In the genomic region with DNA sequence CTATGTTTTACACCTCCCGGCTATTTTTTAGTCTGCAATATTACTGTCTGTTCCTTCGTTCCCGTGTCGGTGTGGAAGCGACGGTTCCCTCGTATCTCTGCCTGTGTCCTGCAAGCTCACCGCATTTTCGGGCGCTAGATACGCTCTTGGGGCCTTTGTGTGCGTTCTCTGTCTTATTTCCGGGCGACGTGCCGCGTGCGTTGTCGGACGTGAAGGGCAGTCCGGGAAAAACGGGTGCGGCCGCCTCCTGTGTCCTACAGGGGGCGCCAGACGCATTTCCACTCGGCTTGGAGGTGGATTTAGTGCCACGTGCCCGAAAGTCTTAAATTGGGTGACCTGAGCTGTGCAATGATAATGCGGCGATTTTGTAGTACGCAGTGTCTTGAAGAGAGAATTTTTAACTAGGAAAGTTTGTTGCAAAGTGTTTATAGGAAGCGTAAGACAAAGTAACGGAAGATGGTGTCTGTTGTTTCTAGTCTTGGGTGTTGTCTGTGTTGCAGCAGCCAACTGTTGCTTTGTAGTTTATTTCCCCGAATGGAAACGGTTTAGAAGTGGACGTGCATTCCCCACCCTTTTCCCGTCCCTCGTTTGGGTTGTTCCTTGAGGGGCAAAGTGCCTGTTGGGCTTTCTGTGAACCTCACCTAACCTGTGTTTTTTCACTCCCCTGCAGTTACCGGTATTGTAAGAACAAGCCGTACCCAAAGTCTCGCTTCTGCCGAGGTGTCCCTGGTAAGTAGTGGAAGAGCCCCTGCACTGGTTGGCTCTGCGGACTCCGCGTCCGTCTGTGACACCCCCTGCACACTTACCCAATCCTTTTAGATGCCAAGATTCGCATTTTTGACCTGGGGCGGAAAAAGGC, we compare ENCODE assay signal across 8 cellular contexts. TPM values are rescaled to one million over a fixed set of nuclear protein-coding genes. Genes with fewer than 3 reads are reported as not detected.
A peak's percentile ranks its signal among the peaks of the same experiment; 100 is the strongest.
DNase-seq lines count a peak whose midpoint lies in the region; ATAC-seq and TF ChIP-seq lines count a peak whose summit lies in the region.

No MANE protein-coding gene starts in this region.

- H3K27me3 Mint-ChIP-seq in CD8-positive, alpha-beta memory T cell = peaks cover 0 to 20% of the 10 kb centered on the region in 2 donors
- peaks cover 32 to 34% (median 32%) of the 10 kb centered on the region in 3 donors for H3K27me3 Mint-ChIP-seq in immature natural killer cell (ENCODE audit: low read depth in 3 of 3)

- H3K9me3 ChIP-seq in CD8-positive, alpha-beta memory T cell (ENCODE audit: low read length) = no peaks in the 10 kb centered on the region
- H3K9me3 ChIP-seq in HCT116 (ENCODE audit: control insufficient read depth in 1 of 2, insufficient read depth in 1 of 2, low read depth in 1 of 2, low read length in 2 of 2) (no peaks in the 10 kb centered on the region), breast epithelium (no peaks in the 10 kb centered on the region)

- H3K4me3 ChIP-seq in CD8-positive, alpha-beta memory T cell (ENCODE audit: low read length) = peak overlapping the region; percentile 89
- H3K4me3 ChIP-seq in HCT116 (replicated peaks in 1 of 2; ENCODE audit: low read depth in 1 of 2, low read length in 2 of 2) (peak overlapping the region; percentile 84), WI38 (ENCODE audit: low read depth, low read length) (peak overlapping the region; percentile 82), breast epithelium (peak overlapping the region; percentile 69 to 84 (median 72)), skin epidermis (peak overlapping the region; percentile 55 to 75 (median 61))

- H3K79me2 ChIP-seq in HCT116 (ENCODE audit: insufficient read depth, low read length) = peaks cover 19% of the 10 kb centered on the region

- TF ChIP-seq CTCF in HCT116 (IDR thresholded peaks at IDR 0.05 in 2 of 3, conservative IDR thresholded peaks at IDR 0.05 in 1 of 3; ENCODE audit: borderline replicate concordance in 1 of 3, insufficient read depth in 1 of 3, low read depth in 2 of 3, low read length in 2 of 3) (peak in 2 of 3 experiments; percentile 61 to 64; a peak in 4 of 6 replicates), WI38 (IDR thresholded peaks at IDR 0.05; ENCODE audit: low read depth, low read length) (peak; percentile 65), breast epithelium (IDR thresholded peaks at IDR 0.05) (peak; percentile 67 to 81 (median 71))

- H3K27ac ChIP-seq in CD8-positive, alpha-beta memory T cell (ENCODE audit: low read depth, low read length) = peak overlapping the region; percentile 98
- H3K27ac ChIP-seq in HCT116 (ENCODE audit: low read depth, low read length) (peak overlapping the region; percentile 92), breast epithelium (peak overlapping the region; percentile 96 to 97), skin epidermis (peak overlapping the region; percentile 67 to 99 (median 97))

- peaks cover 14% of the 10 kb centered on the region for H3K4me1 ChIP-seq in CD8-positive, alpha-beta memory T cell (ENCODE audit: insufficient read depth, low read length)
- peaks cover 0 to 23% of the 10 kb centered on the region in 2 experiments; a peak in 2 of 4 replicates for H3K4me1 ChIP-seq in HCT116 (ENCODE audit: control insufficient read depth in 1 of 2, insufficient read depth in 2 of 2, low read length in 2 of 2)
- no peaks in the 10 kb centered on the region for H3K4me1 ChIP-seq in breast epithelium

- no peak overlapping the region for H2AFZ ChIP-seq in HCT116 (ENCODE audit: low read depth, low read length, poor library complexity, severe bottlenecking)

- peaks cover 22% of the 10 kb centered on the region for H3K36me3 ChIP-seq in CD8-positive, alpha-beta memory T cell (ENCODE audit: insufficient read depth, low read length)
- H3K36me3 ChIP-seq in HCT116 (ENCODE audit: control insufficient read depth in 1 of 2, insufficient read depth in 2 of 2, low read length in 2 of 2) (peaks cover 0 to 27% of the 10 kb centered on the region in 2 experiments; a peak in 1 of 4 replicates), breast epithelium (no peaks in the 10 kb centered on the region)

- intact Hi-C loops in HCT116 (cut with micrococcal nuclease) = loop anchor here (10.0 kb wide), 1 partner anchor 424 kb away; a partner anchor contains a TSS
- intact Hi-C loops in breast epithelium (cut with DNase I; ENCODE audit: low total_unique reads) = no loop called here

- DNase-seq in CD8-positive, alpha-beta memory T cell = peak; percentile 67 to 88 (median 77)
- DNase-seq in HCT116 (ENCODE audit: low read depth, low spot score) (no peak), NCI-H2107 (lab: John Stamatoyannopoulos, UW) (peak; percentile 89), breast epithelium (ENCODE audit: low spot score in 2 of 2) (peak; percentile 82 to 86), immature natural killer cell (peak; percentile 78 to 84 (median 83))

- CTCF ChIA-PET in CD8-positive, alpha-beta memory T cell (lab: Charles Lee) = interaction anchor here (0.7 to 2.8 kb wide), 14 partner anchors 9 to 139 kb away, joined by 3 to 12 read pairs (median 4); a partner anchor contains a TSS
- CTCF ChIA-PET in HCT116 (lab: Charles Lee) = interaction anchor here (1.2 kb wide), 1 partner anchor 26 kb away, joined by 6 read pairs; no protein-coding TSS in a partner anchor

- peaks cover 11 to 44% (median 11%) of the 10 kb centered on the region in 3 donors for H3K36me3 Mint-ChIP-seq in CD8-positive, alpha-beta memory T cell
- H3K36me3 Mint-ChIP-seq in immature natural killer cell = peaks cover 8 to 28% (median 13%) of the 10 kb centered on the region in 3 donors

- peak overlapping the region; percentile 85 for H3K4me2 ChIP-seq in HCT116 (ENCODE audit: low read length)

- POLR2A ChIA-PET in CD8-positive, alpha-beta memory T cell (lab: Charles Lee) = interaction anchor here (0.6 to 2.9 kb wide), 14 partner anchors 11 to 428 kb away, joined by 3 to 20 read pairs (median 6); a partner anchor contains a TSS
- POLR2A ChIA-PET in HCT116 (lab: Charles Lee) = interaction anchor here (1.0 to 2.8 kb wide), 9 partner anchors 10 to 92 kb away, joined by 3 to 13 read pairs (median 9); a partner anchor contains a TSS

- peak overlapping the region; percentile 97 for H3K9ac ChIP-seq in HCT116 (ENCODE audit: low read length)

- peak overlapping the region; percentile 92 to 100 (median 99) for H3K27ac Mint-ChIP-seq in CD8-positive, alpha-beta memory T cell
- peak overlapping the region; percentile 97 to 100 (median 99) for H3K27ac Mint-ChIP-seq in immature natural killer cell

- RAD21 ChIA-PET in HCT116 (lab: Charles Lee; ENCODE audit: low non-redundant PET in 1 of 2, low total read pairs in 2 of 2, uncharacterized antibody in 2 of 2, unreplicated experiment in 2 of 2) = no interaction called here

- peaks cover 19 to 33% (median 23%) of the 10 kb centered on the region in 3 donors for H3K4me1 Mint-ChIP-seq in CD8-positive, alpha-beta memory T cell
- peaks cover 15 to 24% of the 10 kb centered on the region in 2 donors for H3K4me1 Mint-ChIP-seq in immature natural killer cell

- H3K27me3 ChIP-seq in CD8-positive, alpha-beta memory T cell (ENCODE audit: insufficient read depth, low read length, poor library complexity, severe bottlenecking) = no peaks in the 10 kb centered on the region
- H3K27me3 ChIP-seq in HCT116 (ENCODE audit: insufficient read depth, low read length) (no peaks in the 10 kb centered on the region), breast epithelium (peaks cover 0 to 13% of the 10 kb centered on the region in 2 donors)

- TF ChIP-seq POLR2A in HCT116 (IDR thresholded peaks at IDR 0.05; ENCODE audit: borderline replicate concordance, extremely low read depth, insufficient read depth, insufficient read length) (no peak), breast epithelium (IDR thresholded peaks at IDR 0.05) (no peak)

- BruUV-seq in HCT116 (replicated peaks; lab: Mats Ljungman, UMichigan) = TSS peak; percentile 81

- no peaks in the 10 kb centered on the region for H4K20me1 ChIP-seq in HCT116 (ENCODE audit: insufficient read depth)

- ATAC-seq in HCT116 = peak; percentile 5; the same call in 1 of the 2 replicates
- no peak for ATAC-seq in HG02763 (IDR thresholded peaks at IDR 0.05; ENCODE audit: unreplicated experiment)

- peak overlapping the region; percentile 90 to 99 (median 97) for H3K4me3 Mint-ChIP-seq in CD8-positive, alpha-beta memory T cell
- H3K4me3 Mint-ChIP-seq in immature natural killer cell = peak overlapping the region; percentile 95 to 99 (median 98)

- TF ChIP-seq RAD21 in HCT116 (IDR thresholded peaks at IDR 0.05; ENCODE audit: low read depth) = no peak

- no peaks in the 10 kb centered on the region for H3K9me2 ChIP-seq in HCT116 (ENCODE audit: insufficient read depth)

- H3K9me3 Mint-ChIP-seq in CD8-positive, alpha-beta memory T cell = no peaks in the 10 kb centered on the region
- H3K9me3 Mint-ChIP-seq in immature natural killer cell = no peaks in the 10 kb centered on the region

TF ChIP-seq in HCT116, 20 proteins besides CTCF, POLR2A, EP300 and RAD21 (continues in another document):
- TF ChIP-seq EZH2phosphoT487 (IDR thresholded peaks at IDR 0.05; ENCODE audit: borderline replicate concordance) (no peak), ELF1 (IDR thresholded peaks at IDR 0.05; ENCODE audit: borderline replicate concordance, low read depth) (no peak)

RNA-seq across cellular contexts. Expression of a gene that starts 0.7 kb away (rescaled TPM):
- total RNA-seq in CD8-positive, alpha-beta memory T cell = 1,000 to 10,000 TPM; 3,198 to 3,218 TPM
- polyA plus RNA-seq in CD8-positive, alpha-beta memory T cell = 4,855 TPM
- 3,069 TPM for total RNA-seq in HCT116 (2021; ENCODE audit: unreplicated experiment)
- 5,638 and 6,597 TPM in 2 replicates for polyA plus RNA-seq in HCT116 (2012)
- 1,000 to 10,000 TPM; 8,496 to 9,265 (median 8,695) TPM for total RNA-seq in breast epithelium
- 1,000 to 10,000 TPM; 2,085 to 3,021 (median 2,819) TPM for polyA plus RNA-seq in immature natural killer cell

RNA-seq across cellular contexts. Expression of a gene that starts 10.2 kb away (rescaled TPM):
- 10 to 100 TPM in 1 of 2 experiments, 1 to 10 TPM in 1; 9.8 to 10.1 TPM for total RNA-seq in CD8-positive, alpha-beta memory T cell
- polyA plus RNA-seq in CD8-positive, alpha-beta memory T cell = 19.1 TPM
- total RNA-seq in HCT116 (2021; ENCODE audit: unreplicated experiment) (16.5 TPM), breast epithelium (10 to 100 TPM; 26.2 to 44.3 (median 26.9) TPM)
- 21.9 and 23.2 TPM in 2 replicates for polyA plus RNA-seq in HCT116 (2012)
- polyA plus RNA-seq in immature natural killer cell = 10 to 100 TPM; 14.1 to 21.1 (median 17.8) TPM

RNA-seq across cellular contexts. Expression of a gene that starts 12.4 kb away (rescaled TPM):
- total RNA-seq in CD8-positive, alpha-beta memory T cell = 10 to 100 TPM; 51.9 to 52.3 TPM
- 41.4 TPM for polyA plus RNA-seq in CD8-positive, alpha-beta memory T cell
- 28.0 TPM for total RNA-seq in HCT116 (2021; ENCODE audit: unreplicated experiment)
- polyA plus RNA-seq in HCT116 (2012) = 27.0 and 27.7 TPM in 2 replicates
- total RNA-seq in breast epithelium = 10 to 100 TPM; 27.7 to 53.7 (median 44.2) TPM
- 10 to 100 TPM; 24.9 to 39.2 (median 32.4) TPM for polyA plus RNA-seq in immature natural killer cell

RNA-seq across cellular contexts. Expression of a gene that starts 19.8 kb away (rescaled TPM):
- 100 to 1,000 TPM; 107 to 119 TPM for total RNA-seq in CD8-positive, alpha-beta memory T cell
- 37.2 TPM for polyA plus RNA-seq in CD8-positive, alpha-beta memory T cell
- 102 TPM for total RNA-seq in HCT116 (2021; ENCODE audit: unreplicated experiment)
- polyA plus RNA-seq in HCT116 (2012) = 148 TPM in 2 replicates
- total RNA-seq in breast epithelium = 10 to 100 TPM; 33.8 to 48.1 (median 45.6) TPM
- 10 to 100 TPM; 27.2 to 31.2 (median 28.9) TPM for polyA plus RNA-seq in immature natural killer cell

RNA-seq across cellular contexts. Expression of a gene that starts 24.5 kb away (rescaled TPM):
- total RNA-seq in CD8-positive, alpha-beta memory T cell = 1,000 to 10,000 TPM; 1,299 to 1,356 TPM
- polyA plus RNA-seq in CD8-positive, alpha-beta memory T cell = 799 TPM
- total RNA-seq in HCT116 (2021; ENCODE audit: unreplicated experiment) = 546 TPM
- polyA plus RNA-seq in HCT116 (2012) = 518 and 552 TPM in 2 replicates
- 100 to 1,000 TPM; 416 to 675 (median 622) TPM for total RNA-seq in breast epithelium
- polyA plus RNA-seq in immature natural killer cell = 1,000 to 10,000 TPM in 1 of 3 donors, 100 to 1,000 TPM in 2; 135 to 1,231 (median 241) TPM
